10 cellular contexts compared by ENCODE assay signal in genomic region chr6:138160329-138161117, GRCh38. TPM values are rescaled to one million over a fixed set of nuclear protein-coding genes. Genes with fewer than 3 reads are reported as not detected.
DNase-seq lines count a peak whose midpoint lies in the region; ATAC-seq, FAIRE-seq and TF ChIP-seq lines count a peak whose summit lies in the region.
"Had no signal": no experiment of that assay in that cellular context is flagged by ENCODE, and none has a peak within 500 bp of the region (broad histone marks: within the 10 kb centered on the region; RNA-seq: fewer than 3 reads in every experiment).

No MANE protein-coding gene starts in this region.

- ATAC-seq in HepG2, result no peak
- no peak for ATAC-seq in right lobe of liver
- ATAC-seq in left colon, result no peak
- ATAC-seq in HG02884 (IDR thresholded peaks at IDR 0.05; ENCODE audit: unreplicated experiment), result no peak
- ATAC-seq in GM21723 (IDR thresholded peaks at IDR 0.05; ENCODE audit: unreplicated experiment), result no peak
- ATAC-seq in HG03521 (IDR thresholded peaks at IDR 0.05; ENCODE audit: unreplicated experiment), result no peak

- TF ChIP-seq RAD21 in HepG2 (CRISPR knock-in tag; IDR thresholded peaks at IDR 0.05), result no peak

- no peak overlapping the region for H3K9ac ChIP-seq in HepG2 (ENCODE audit: insufficient read depth, low read depth, low read length)
- H3K9ac ChIP-seq in iPS-20b (ENCODE audit: low read depth, low read length), result peak overlapping the region; percentile 55; the same call in 1 of the 2 replicates

- H4K20me1 ChIP-seq in HepG2 (ENCODE audit: insufficient read depth, low read length), result no peaks in the 10 kb centered on the region

- H3K4me3 ChIP-seq in HepG2 (replicated peaks in 1 of 3; ENCODE audit: insufficient read depth in 1 of 3, low read depth in 2 of 3, low read length in 3 of 3) (peak overlapping the region in 2 of 3 experiments; percentile 62 to 89; a peak in 2 of 6 replicates), right lobe of liver (no peak overlapping the region), WERI-Rb-1 (ENCODE audit: low read depth, low read length) (peak overlapping the region; percentile 80), iPS-20b (ENCODE audit: low read length) (peak overlapping the region; percentile 82)

- H3K4me1 ChIP-seq in HepG2 (ENCODE audit: insufficient read depth, low read length), result peaks cover 30% of the 10 kb centered on the region
- peaks cover 0 to 14% (median 0%) of the 10 kb centered on the region in 4 donors for H3K4me1 ChIP-seq in right lobe of liver
- H3K4me1 ChIP-seq in iPS-20b (ENCODE audit: insufficient read depth, low read length), result peaks cover 12% of the 10 kb centered on the region

- H3K36me3 ChIP-seq in HepG2 (replicated peaks in 1 of 2; ENCODE audit: control insufficient read depth in 1 of 2, insufficient read depth in 2 of 2, low read length in 2 of 2) (no peaks in the 10 kb centered on the region), right lobe of liver (no peaks in the 10 kb centered on the region), WERI-Rb-1 (no peaks in the 10 kb centered on the region), iPS-20b (ENCODE audit: insufficient read depth, low read depth, low read length) (no peaks in the 10 kb centered on the region)
- H3K36me3 ChIP-seq: thoracic aorta had no signal

- H3K27me3 ChIP-seq in HepG2 (ENCODE audit: control insufficient read depth in 1 of 2, insufficient read depth in 2 of 2, low read length in 2 of 2), result peaks cover 3 to 53% of the 10 kb centered on the region in 2 experiments; a peak in 4 of 5 replicates
- H3K27me3 ChIP-seq in right lobe of liver, result peaks cover 4 to 15% of the 10 kb centered on the region in 2 donors
- H3K27me3 ChIP-seq in WERI-Rb-1 (ENCODE audit: insufficient read depth, low read depth, severe bottlenecking), result no peaks in the 10 kb centered on the region
- H3K27me3 ChIP-seq in iPS-20b (ENCODE audit: insufficient read depth, low read length), result peaks cover 41% of the 10 kb centered on the region

- DNase-seq in HepG2 (ENCODE audit: low spot score), result no peak
- DNase-seq in right lobe of liver, result no peak
- DNase-seq in WERI-Rb-1, result no peak
- no peak for DNase-seq in left colon
- DNase-seq: NCI-H1436 treated with DMSO at 0.1 percent for 48 hours had no signal

- H3K79me2 ChIP-seq in HepG2 (ENCODE audit: insufficient read depth, low read length), result no peaks in the 10 kb centered on the region

- BruUV-seq in HepG2 (replicated peaks; lab: Mats Ljungman, UMichigan), result no TSS peak

- intact Hi-C loops in HepG2 (cut with micrococcal nuclease; ENCODE audit: unreplicated experiment) (loop anchor here (5.0 kb wide), 1 partner anchor 117 kb away; no protein-coding TSS in a partner anchor), right lobe of liver (cut with DNase I) (no loop called here), left colon (cut with DNase I, micrococcal nuclease) (no loop called here)

- TF ChIP-seq POLR2A in HepG2 (IDR thresholded peaks at IDR 0.05; ENCODE audit: insufficient read depth in 1 of 2, low read depth in 2 of 2, low read length in 2 of 2), result no peak
- no peak for TF ChIP-seq POLR2A in right lobe of liver (IDR thresholded peaks at IDR 0.05)

- no peak overlapping the region for H2AFZ ChIP-seq in HepG2 (ENCODE audit: low read length)

- WGBS in HepG2 (ENCODE audit: low lambda C conversion rate), result 58% methylated on average over 12 of the region's 12 CpGs
- WGBS in right lobe of liver (ENCODE audit: insufficient coverage, low coverage, low lambda C conversion rate, missing lambda C conversion rate), result 47% methylated on average over 8 of the region's 12 CpGs

- FAIRE-seq in HepG2 (lab: Jason Lieb, UNC), result no peak

- POLR2A ChIA-PET in HepG2 (lab: Yijun Ruan, JAX), result no interaction called here

- no peak overlapping the region for H3K27ac ChIP-seq in HepG2 (ENCODE audit: extremely low read length, insufficient read depth, low read length)
- H3K27ac ChIP-seq in right lobe of liver, result no peak overlapping the region
- no peak overlapping the region for H3K27ac ChIP-seq in WERI-Rb-1
- H3K27ac ChIP-seq in iPS-20b (ENCODE audit: low read length), result no peak overlapping the region
- H3K27ac ChIP-seq: thoracic aorta had no signal

- TF ChIP-seq CTCF in HepG2 (CRISPR knock-in tag; IDR thresholded peaks at IDR 0.05) (no peak), right lobe of liver (IDR thresholded peaks at IDR 0.05) (no peak), WERI-Rb-1 (IDR thresholded peaks at IDR 0.05; ENCODE audit: low read depth, low read length) (no peak)

- in situ Hi-C loops in HepG2 (cut with HindIII; ENCODE audit: extremely low pct_ligation_motif_present, low pct_unique_long_range_greater_than_20kb), result no loop called here

- TF ChIP-seq EP300 in HepG2 (IDR thresholded peaks at IDR 0.05; ENCODE audit: low read depth in 2 of 2, low read length in 2 of 2), result no peak
- TF ChIP-seq EP300 in HepG2 (CRISPR knock-in tag; IDR thresholded peaks at IDR 0.05; ENCODE audit: borderline replicate concordance), result no peak

- H3K9me3 ChIP-seq in HepG2 (ENCODE audit: low read length), result no peaks in the 10 kb centered on the region
- H3K9me3 ChIP-seq in right lobe of liver, result no peaks in the 10 kb centered on the region
- no peaks in the 10 kb centered on the region for H3K9me3 ChIP-seq in WERI-Rb-1 (ENCODE audit: severe bottlenecking)
- H3K9me3 ChIP-seq in iPS-20b (ENCODE audit: insufficient read depth, low read depth, low read length), result no peaks in the 10 kb centered on the region
- H3K9me3 ChIP-seq: thoracic aorta had no signal

- CTCF ChIA-PET in HepG2 (lab: Yijun Ruan, JAX; ENCODE audit: low intra/inter-chr PET ratio, low total read pairs), result no interaction called here

- H3K4me2 ChIP-seq in HepG2 (ENCODE audit: low read depth, low read length), result peak overlapping the region; percentile 88

RNA-seq across cellular contexts. Expression of gene ARFGEF3, which starts 1.2 kb away (rescaled TPM):
- total RNA-seq in HepG2 (2016; rRNA removed; fragmentation: Illumina TruSeq; extraction: Trizol), result 0.60 and 0.97 TPM in 2 replicates
- total RNA-seq in HepG2 (2016; cell fraction: cytosol; rRNA removed; fragmentation: Illumina TruSeq; extraction: Trizol; ENCODE audit: low read depth), result 0.09 and 0.10 TPM in 2 replicates
- total RNA-seq in HepG2 (2016; cell fraction: insoluble cytoplasmic fraction; rRNA removed; fragmentation: Illumina TruSeq; extraction: Trizol), result 0.65 and 0.98 TPM in 2 replicates
- total RNA-seq in HepG2 (2016; cell fraction: membrane; rRNA removed; fragmentation: Illumina TruSeq; extraction: Trizol), result 0.31 and 0.34 TPM in 2 replicates
- 0.88 and 0.96 TPM in 2 replicates for total RNA-seq in HepG2 (2016; cell fraction: nucleus; rRNA removed; fragmentation: Illumina TruSeq; extraction: Trizol)
- polyA plus RNA-seq in HepG2 (2011; rRNA removed), result 2.6 and 2.9 TPM in 2 replicates
- 1.4 and 2.1 TPM in 2 replicates for polyA plus RNA-seq in HepG2 (2011; cell fraction: cytosol; rRNA removed)
- 3.8 and 4.4 TPM in 2 replicates for polyA plus RNA-seq in HepG2 (2011; cell fraction: nucleus; rRNA removed)
- polyA plus RNA-seq in HepG2 (2012), result 5.5 and 6.4 TPM in 2 replicates
- 0.01 and 0.02 TPM in 2 replicates for polyA plus RNA-seq in HepG2 (2016; cell fraction: cytosol; fragmentation: Illumina TruSeq; extraction: Trizol; ENCODE audit: low read depth)
- 0.49 and 0.60 TPM in 2 replicates for polyA plus RNA-seq in HepG2 (2016; cell fraction: insoluble cytoplasmic fraction; fragmentation: Illumina TruSeq; extraction: Trizol; ENCODE audit: low read depth)
- polyA plus RNA-seq in HepG2 (2016; cell fraction: membrane; fragmentation: Illumina TruSeq; extraction: Trizol; ENCODE audit: low read depth), result 0.03 and 0.08 TPM in 2 replicates
- polyA plus RNA-seq in HepG2 (2016; cell fraction: nucleus; fragmentation: Illumina TruSeq; extraction: Trizol; ENCODE audit: insufficient read depth, low read depth), result 0.84 and 0.97 TPM in 2 replicates
- 2.5 and 9.3 TPM in 2 replicates for polyA minus RNA-seq in HepG2 (2011; rRNA and poly(A)+ RNA removed; ENCODE audit: low replicate concordance)
- polyA minus RNA-seq in HepG2 (2011; cell fraction: cytosol; rRNA and poly(A)+ RNA removed), result 5.9 and 7.9 TPM in 2 replicates
- polyA minus RNA-seq in HepG2 (2011; cell fraction: nucleus; rRNA and poly(A)+ RNA removed), result 8.0 and 9.9 TPM in 2 replicates
- 1 to 10 TPM in 1 of 6 experiments, under 1 TPM in 5; 0.07 to 2.0 (median 0.24) TPM for total RNA-seq in right lobe of liver
- 10 to 100 TPM; 19.1 to 24.8 TPM for total RNA-seq in left colon

RNA-seq across cellular contexts. Expression of gene PERP, which starts 53.3 kb away (rescaled TPM):
- total RNA-seq in HepG2 (2016; rRNA removed; fragmentation: Illumina TruSeq; extraction: Trizol) (16.6 and 26.0 TPM in 2 replicates), right lobe of liver (10 to 100 TPM; 27.9 to 61.6 (median 45.7) TPM), left colon (10 to 100 TPM; 64.3 to 81.2 TPM)
- total RNA-seq in HepG2 (2016; cell fraction: cytosol; rRNA removed; fragmentation: Illumina TruSeq; extraction: Trizol; ENCODE audit: low read depth), result 6.4 and 7.0 TPM in 2 replicates
- total RNA-seq in HepG2 (2016; cell fraction: insoluble cytoplasmic fraction; rRNA removed; fragmentation: Illumina TruSeq; extraction: Trizol), result 16.2 and 26.8 TPM in 2 replicates
- total RNA-seq in HepG2 (2016; cell fraction: membrane; rRNA removed; fragmentation: Illumina TruSeq; extraction: Trizol), result 17.6 and 19.2 TPM in 2 replicates
- total RNA-seq in HepG2 (2016; cell fraction: nucleus; rRNA removed; fragmentation: Illumina TruSeq; extraction: Trizol), result 22.4 and 25.2 TPM in 2 replicates
- polyA plus RNA-seq in HepG2 (2011; rRNA removed), result 53.0 and 53.9 TPM in 2 replicates
- 39.8 and 47.5 TPM in 2 replicates for polyA plus RNA-seq in HepG2 (2011; cell fraction: cytosol; rRNA removed)
- 11.4 and 15.5 TPM in 2 replicates for polyA plus RNA-seq in HepG2 (2011; cell fraction: nucleus; rRNA removed)
- polyA plus RNA-seq in HepG2 (2012), result 80.7 and 95.5 TPM in 2 replicates
- polyA plus RNA-seq in HepG2 (2016; cell fraction: cytosol; fragmentation: Illumina TruSeq; extraction: Trizol; ENCODE audit: low read depth), result 9.1 and 9.7 TPM in 2 replicates
- polyA plus RNA-seq in HepG2 (2016; cell fraction: insoluble cytoplasmic fraction; fragmentation: Illumina TruSeq; extraction: Trizol; ENCODE audit: low read depth), result 21.6 and 23.8 TPM in 2 replicates
- 18.6 and 19.9 TPM in 2 replicates for polyA plus RNA-seq in HepG2 (2016; cell fraction: membrane; fragmentation: Illumina TruSeq; extraction: Trizol; ENCODE audit: low read depth)
- 41.5 and 46.0 TPM in 2 replicates for polyA plus RNA-seq in HepG2 (2016; cell fraction: nucleus; fragmentation: Illumina TruSeq; extraction: Trizol; ENCODE audit: insufficient read depth, low read depth)
- 58.8 and 113 TPM in 2 replicates for polyA minus RNA-seq in HepG2 (2011; rRNA and poly(A)+ RNA removed; ENCODE audit: low replicate concordance)
- polyA minus RNA-seq in HepG2 (2011; cell fraction: cytosol; rRNA and poly(A)+ RNA removed), result 32.1 and 38.6 TPM in 2 replicates
- 9.5 and 12.4 TPM in 2 replicates for polyA minus RNA-seq in HepG2 (2011; cell fraction: nucleus; rRNA and poly(A)+ RNA removed)

RNA-seq across cellular contexts. Expression of gene PBOV1, which starts 57.8 kb away (rescaled TPM):
- total RNA-seq in HepG2 (2016; rRNA removed; fragmentation: Illumina TruSeq; extraction: Trizol) (not detected in 2 replicates), right lobe of liver (not detected), left colon (not detected)
- not detected in 2 replicates for total RNA-seq in HepG2 (2016; cell fraction: cytosol; rRNA removed; fragmentation: Illumina TruSeq; extraction: Trizol; ENCODE audit: low read depth)
- not detected in 2 replicates for total RNA-seq in HepG2 (2016; cell fraction: insoluble cytoplasmic fraction; rRNA removed; fragmentation: Illumina TruSeq; extraction: Trizol)
- not detected in 2 replicates for total RNA-seq in HepG2 (2016; cell fraction: membrane; rRNA removed; fragmentation: Illumina TruSeq; extraction: Trizol)
- total RNA-seq in HepG2 (2016; cell fraction: nucleus; rRNA removed; fragmentation: Illumina TruSeq; extraction: Trizol), result not detected in 2 replicates
- not detected in 2 replicates for polyA plus RNA-seq in HepG2 (2011; rRNA removed)
- polyA plus RNA-seq in HepG2 (2011; cell fraction: cytosol; rRNA removed), result not detected in 2 replicates
- polyA plus RNA-seq in HepG2 (2011; cell fraction: nucleus; rRNA removed), result not detected in 2 replicates
- not detected in 2 replicates for polyA plus RNA-seq in HepG2 (2012)
- not detected in 2 replicates for polyA plus RNA-seq in HepG2 (2016; cell fraction: cytosol; fragmentation: Illumina TruSeq; extraction: Trizol; ENCODE audit: low read depth)
- not detected in 2 replicates for polyA plus RNA-seq in HepG2 (2016; cell fraction: insoluble cytoplasmic fraction; fragmentation: Illumina TruSeq; extraction: Trizol; ENCODE audit: low read depth)
- polyA plus RNA-seq in HepG2 (2016; cell fraction: membrane; fragmentation: Illumina TruSeq; extraction: Trizol; ENCODE audit: low read depth), result not detected in 2 replicates
- polyA plus RNA-seq in HepG2 (2016; cell fraction: nucleus; fragmentation: Illumina TruSeq; extraction: Trizol; ENCODE audit: insufficient read depth, low read depth), result not detected in 2 replicates
- polyA minus RNA-seq in HepG2 (2011; rRNA and poly(A)+ RNA removed; ENCODE audit: low replicate concordance), result not detected in 2 replicates
- not detected in 2 replicates for polyA minus RNA-seq in HepG2 (2011; cell fraction: cytosol; rRNA and poly(A)+ RNA removed)
- not detected in 2 replicates for polyA minus RNA-seq in HepG2 (2011; cell fraction: nucleus; rRNA and poly(A)+ RNA removed)
- total RNA-seq: thoracic aorta had no signal

Comparison
In these comparisons a context has a peak if more than half of its experiments do, and no peak if none do; other contexts are left out.
1. H3K4me3 ChIP-seq: peak in HepG2 (2 of 3), WERI-Rb-1 (single experiment) and iPS-20b (single experiment); none in right lobe of liver (0 of 3).
2. RNA of gene ARFGEF3, which starts 1.2 kb away (total RNA-seq): 19.1 to 24.8 TPM in left colon; 0.09 to 0.98 TPM in HepG2 and 0.07 to 2.0 TPM in right lobe of liver; every median in the first group is over 4 times any median in the second.